ENCODE assay signal across 9 cellular contexts in the genomic region with DNA sequence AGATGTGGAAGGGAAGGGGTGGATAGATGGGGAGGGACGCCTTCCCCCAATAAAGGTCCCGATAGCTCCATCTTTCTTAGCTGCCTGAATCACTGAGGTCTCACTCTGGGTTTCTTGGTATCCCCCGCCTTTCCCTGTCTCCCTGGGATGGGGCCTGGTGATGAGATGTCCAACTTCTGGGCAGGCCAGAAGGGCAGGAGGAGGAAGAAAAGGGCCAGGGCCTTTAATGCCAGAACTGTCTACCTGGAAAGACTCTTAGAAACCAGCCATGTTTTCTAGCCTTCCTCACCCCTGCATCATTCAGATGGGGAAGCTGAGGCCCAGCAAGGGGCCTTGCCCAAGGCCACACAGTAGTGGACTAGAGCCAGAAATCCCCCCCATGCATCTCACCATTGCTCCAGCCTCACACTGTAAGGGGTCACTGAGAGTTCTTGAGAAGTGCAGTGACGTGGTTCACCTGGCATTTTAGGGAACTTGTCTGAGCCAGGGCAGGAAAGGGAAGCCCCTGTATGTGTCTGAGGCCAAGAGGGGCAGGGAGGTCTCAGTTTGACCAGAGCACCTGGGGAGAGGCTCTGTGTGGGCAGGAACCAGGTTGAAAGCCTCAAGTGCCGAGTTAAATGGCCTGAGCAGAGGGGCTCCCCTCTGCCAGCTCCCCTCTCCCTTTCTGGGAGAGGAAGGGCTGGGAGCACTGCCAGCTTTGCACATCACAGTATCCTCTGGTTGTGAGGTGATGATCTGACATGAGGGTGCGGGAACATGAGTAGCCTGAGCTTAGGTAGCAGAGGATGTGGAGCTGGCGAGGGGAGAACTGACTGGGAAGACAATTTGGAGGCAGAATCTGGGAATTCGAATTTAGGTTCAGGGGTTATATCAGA. TPM values are rescaled to one million over a fixed set of nuclear protein-coding genes. Genes with fewer than 3 reads are reported as not detected.
A peak's percentile ranks its signal among the peaks of the same experiment; 100 is the strongest.
DNase-seq lines count a peak whose midpoint lies in the region; ATAC-seq and TF ChIP-seq lines count a peak whose summit lies in the region.
"Had no signal": no experiment of that assay in that cellular context is flagged by ENCODE, and none has a peak within 500 bp of the region (broad histone marks: within the 10 kb centered on the region; RNA-seq: fewer than 3 reads in every experiment).

No MANE protein-coding gene starts in this region.

- no peaks in the 10 kb centered on the region for H3K9me3 ChIP-seq in IMR-90 (ENCODE audit: control insufficient read depth, insufficient read depth, low read length)
- no peaks in the 10 kb centered on the region for H3K9me3 ChIP-seq in body of pancreas
- H3K9me3 ChIP-seq in thoracic aorta, result no peaks in the 10 kb centered on the region

- in situ Hi-C loops in IMR-90 (cut with MboI; ENCODE audit: low sequenced_read_pairs), result no loop called here

- TF ChIP-seq CTCF in IMR-90 (conservative IDR thresholded peaks at IDR 0.05; ENCODE audit: low read depth, low read length), result no peak
- TF ChIP-seq CTCF in body of pancreas (IDR thresholded peaks at IDR 0.05), result no peak
- no peak for TF ChIP-seq CTCF in thoracic aorta (IDR thresholded peaks at IDR 0.05)

- peak overlapping the region; percentile 87 for H4K91ac ChIP-seq in IMR-90 (ENCODE audit: insufficient read depth, low read depth, low read length)

- H3K18ac ChIP-seq in IMR-90 (ENCODE audit: low read depth, low read length), result peak overlapping the region; percentile 55

- CTCF ChIA-PET in IMR-90 (lab: Yijun Ruan, JAX), result interaction anchor here (0.8 to 2.0 kb wide), 2 partner anchors 12 to 13 kb away, joined by 3 to 7 read pairs; no protein-coding TSS in a partner anchor

- peak overlapping the region; percentile 29 for H3K9ac ChIP-seq in IMR-90 (ENCODE audit: low read depth, low read length)

- peak overlapping the region; percentile 96 for H3K4ac ChIP-seq in IMR-90 (ENCODE audit: low read depth, low read length)

- H2AFZ ChIP-seq in IMR-90 (replicated peaks; ENCODE audit: low read length, poor library complexity), result no peak overlapping the region

- peak overlapping the region; percentile 92 for H2BK5ac ChIP-seq in IMR-90 (ENCODE audit: low read depth, low read length, poor library complexity, severe bottlenecking)

- peak; percentile 69 for DNase-seq in IMR-90
- no peak for DNase-seq in body of pancreas
- peak; percentile 75 to 76 for DNase-seq in lung microvascular endothelial cell (ENCODE audit: low read depth in 2 of 2)
- no peak for DNase-seq in thoracic aorta (ENCODE audit: low spot score)
- no peak for DNase-seq in activated naive CD4-positive, alpha-beta T cell treated with Interleukin-2 at 50 U/mL for 16 hours
- no peak for DNase-seq in COLO829 (ENCODE audit: low spot score)
- DNase-seq: foreskin melanocyte, small intestine had no signal

- H2BK15ac ChIP-seq in IMR-90 (ENCODE audit: low read depth, low read length), result peak overlapping the region; percentile 67

- ATAC-seq in IMR-90 (ENCODE audit: low read depth), result no peak; the same call in 1 of the 2 replicates
- no peak for ATAC-seq in body of pancreas
- no peak for ATAC-seq in thoracic aorta (ENCODE audit: insufficient number of reproducible peaks, low FRiP score, low read depth)
- ATAC-seq in HG02588 (IDR thresholded peaks at IDR 0.05; ENCODE audit: unreplicated experiment), result no peak

- H3K14ac ChIP-seq in IMR-90 (replicated peaks; ENCODE audit: low read depth, low read length), result peak overlapping the region; percentile 90

- H4K8ac ChIP-seq in IMR-90 (ENCODE audit: low read depth in 2 of 2, low read length in 2 of 2), result peak overlapping the region; percentile 84 to 90

- H4K20me1 ChIP-seq in IMR-90 (ENCODE audit: insufficient read depth, low read length), result peaks cover 61% of the 10 kb centered on the region

- peak overlapping the region; percentile 77 for H3K56ac ChIP-seq in IMR-90 (ENCODE audit: extremely low read depth, insufficient read depth, low read length)

- H3K27me3 ChIP-seq in IMR-90 (ENCODE audit: control insufficient read depth, insufficient read depth, low read length) (no peaks in the 10 kb centered on the region), body of pancreas (no peaks in the 10 kb centered on the region), thoracic aorta (replicated peaks; ENCODE audit: insufficient read depth) (no peaks in the 10 kb centered on the region)

- H3K4me2 ChIP-seq in IMR-90 (ENCODE audit: low read depth, low read length), result peak overlapping the region; percentile 29; the same call in 1 of the 2 replicates

- peaks cover 18% of the 10 kb centered on the region for H3K36me3 ChIP-seq in IMR-90 (ENCODE audit: control insufficient read depth, insufficient read depth, low read length)
- H3K36me3 ChIP-seq in body of pancreas (replicated peaks in 1 of 2; ENCODE audit: insufficient read depth in 1 of 2, low read depth in 2 of 2), result no peaks in the 10 kb centered on the region
- H3K36me3 ChIP-seq in thoracic aorta, result peaks cover 3% of the 10 kb centered on the region

- peak overlapping the region; percentile 95 for H2AK5ac ChIP-seq in IMR-90 (ENCODE audit: low read depth, low read length)

- intact Hi-C loops in IMR-90 (cut with micrococcal nuclease), result no loop called here
- intact Hi-C loops in body of pancreas (cut with DNase I), result no loop called here

- H3K4me3 ChIP-seq in IMR-90 (ENCODE audit: insufficient read depth, low read depth, low read length) (no peak overlapping the region), body of pancreas (no peak overlapping the region), thoracic aorta (peak overlapping the region; percentile 47)

- H3K79me1 ChIP-seq in IMR-90 (ENCODE audit: low read depth in 1 of 2, low read length in 2 of 2), result peaks cover 28 to 87% of the 10 kb centered on the region in 2 experiments; a peak in 3 of 4 replicates

- no peak for TF ChIP-seq RAD21 in IMR-90 (IDR thresholded peaks at IDR 0.05; ENCODE audit: low read length)

- 31% methylated on average over 2 of the region's 8 CpGs; no CpG with 5 or more reads in 1 of the 2 experiments for WGBS in IMR-90 (ENCODE audit: extremely low coverage in 2 of 2, insufficient read length in 1 of 2), 2 experiments
- 70 to 85% methylated on average over 7 to 8 of the region's 8 CpGs for WGBS in body of pancreas, 2 donors

- H3K23ac ChIP-seq in IMR-90 (ENCODE audit: low read depth, low read length), result peak overlapping the region; percentile 96

- H2AK9ac ChIP-seq in IMR-90 (replicated peaks; ENCODE audit: low read depth, low read length, poor library complexity), result peak overlapping the region; percentile 66

- H2BK20ac ChIP-seq in IMR-90 (ENCODE audit: low read depth, low read length), result peak overlapping the region; percentile 83

- peak overlapping the region; percentile 59 for H4K5ac ChIP-seq in IMR-90 (ENCODE audit: low read depth, low read length)

- BruUV-seq in IMR-90 (replicated peaks; lab: Mats Ljungman, UMichigan), result no TSS peak

- H2BK120ac ChIP-seq in IMR-90 (ENCODE audit: low read depth, low read length), result peak overlapping the region; percentile 91

- H3K9me1 ChIP-seq in IMR-90 (ENCODE audit: insufficient read depth, low read length), result peaks cover 42% of the 10 kb centered on the region

- TF ChIP-seq POLR2A in IMR-90 (IDR thresholded peaks at IDR 0.05; ENCODE audit: low read depth, low read length) (no peak), body of pancreas (IDR thresholded peaks at IDR 0.05) (no peak)

- POLR2A ChIA-PET in IMR-90 (lab: Charles Lee; ENCODE audit: unreplicated experiment), result no interaction called here

- H3K27ac ChIP-seq in IMR-90 (ENCODE audit: insufficient read depth, low read length) (peak overlapping the region; percentile 98), body of pancreas (peak overlapping the region; percentile 32 to 60 (median 50)), thoracic aorta (peak overlapping the region; percentile 98 to 100)

- dilution Hi-C loops in IMR-90 (cut with HindIII; ENCODE audit: low sequenced_read_pairs, unreplicated experiment), result no loop called here

- H3K4me1 ChIP-seq in IMR-90 (ENCODE audit: control insufficient read depth, insufficient read depth, low read length) (peaks cover 72% of the 10 kb centered on the region), body of pancreas (peaks cover 31% of the 10 kb centered on the region), thoracic aorta (ENCODE audit: control insufficient read depth in 1 of 2, low read depth in 2 of 2) (peaks cover 86 to 99% of the 10 kb centered on the region in 2 donors)

TF ChIP-seq in IMR-90, 13 proteins besides CTCF, POLR2A, EP300 and RAD21 (continues in another document):
- TF ChIP-seq SMC3 (IDR thresholded peaks at IDR 0.05; ENCODE audit: low read depth, low read length) (no peak), CEBPB (IDR thresholded peaks at IDR 0.05; ENCODE audit: low read depth, low read length) (no peak), BHLHE40 (IDR thresholded peaks at IDR 0.05; ENCODE audit: low read depth, low read length) (no peak), RCOR1 (IDR thresholded peaks at IDR 0.05; ENCODE audit: insufficient replicate concordance, low read length) (no peak), USF2 (IDR thresholded peaks at IDR 0.05; ENCODE audit: low read depth, low read length) (no peak)

RNA-seq across cellular contexts. Expression of gene ARHGEF17, which starts 14.3 kb away (rescaled TPM):
- 19.4 and 21.7 TPM in 2 replicates for total RNA-seq in IMR-90 (2012; rRNA removed)
- 97.7 and 128 TPM in 2 replicates for polyA plus RNA-seq in IMR-90 (2012; rRNA removed)
- polyA plus RNA-seq in IMR-90 (2012; cell fraction: cytosol; rRNA removed), result 30.1 and 51.0 TPM in 2 replicates
- 388 and 880 TPM in 2 replicates for polyA plus RNA-seq in IMR-90 (2012; cell fraction: nucleus; rRNA removed; ENCODE audit: low replicate concordance)
- total RNA-seq in body of pancreas, result 10 to 100 TPM; 19.2 to 28.0 TPM
- 28.0 and 30.7 TPM in 2 replicates for total RNA-seq in lung microvascular endothelial cell
- total RNA-seq in thoracic aorta, result 100 to 1,000 TPM; 244 to 308 TPM

RNA-seq across cellular contexts. Expression of gene P2RY6, which starts 50.2 kb away (rescaled TPM):
- total RNA-seq in IMR-90 (2012; rRNA removed), result under 0.01 TPM in 1 of 2 replicates, not detected in the other
- polyA plus RNA-seq in IMR-90 (2012; rRNA removed), result 0.37 and 0.44 TPM in 2 replicates
- polyA plus RNA-seq in IMR-90 (2012; cell fraction: cytosol; rRNA removed), result 0.67 TPM in 1 of 2 replicates, not detected in the other
- polyA plus RNA-seq in IMR-90 (2012; cell fraction: nucleus; rRNA removed; ENCODE audit: low replicate concordance), result 0.45 and 1.5 TPM in 2 replicates
- total RNA-seq in body of pancreas, result not detected
- total RNA-seq in lung microvascular endothelial cell, result 0.20 and 0.22 TPM in 2 replicates
- total RNA-seq in thoracic aorta, result 10 to 100 TPM in 1 of 2 donors, 1 to 10 TPM in 1; 7.7 to 13.4 TPM

RNA-seq across cellular contexts. Expression of gene RELT, which starts 53.9 kb away (rescaled TPM):
- 2.3 and 3.1 TPM in 2 replicates for total RNA-seq in IMR-90 (2012; rRNA removed)
- 5.3 and 6.5 TPM in 2 replicates for polyA plus RNA-seq in IMR-90 (2012; rRNA removed)
- 4.3 and 5.3 TPM in 2 replicates for polyA plus RNA-seq in IMR-90 (2012; cell fraction: cytosol; rRNA removed)
- 17.5 and 30.8 TPM in 2 replicates for polyA plus RNA-seq in IMR-90 (2012; cell fraction: nucleus; rRNA removed; ENCODE audit: low replicate concordance)
- under 1 TPM; 0.33 to 0.52 TPM for total RNA-seq in body of pancreas
- 2.6 and 3.1 TPM in 2 replicates for total RNA-seq in lung microvascular endothelial cell
- total RNA-seq in thoracic aorta, result 10 to 100 TPM in 1 of 2 donors, 1 to 10 TPM in 1; 6.5 to 14.2 TPM

Comparison
In these comparisons a context has a peak if more than half of its experiments do, and no peak if none do; other contexts are left out.
1. DNase-seq: peak in IMR-90 (single experiment) and lung microvascular endothelial cell (2 of 2); none in body of pancreas (0 of 4), thoracic aorta (single experiment), activated naive CD4-positive, alpha-beta T cell treated with Interleukin-2 at 50 U/mL for 16 hours (single experiment) and COLO829 (single experiment).
2. Peak in every context shown above with its lines, with median percentiles within 50 percentile points of each other: H3K27ac ChIP-seq.